Comparison of ENCODE assay signal across 8 cellular contexts in the genomic region with DNA sequence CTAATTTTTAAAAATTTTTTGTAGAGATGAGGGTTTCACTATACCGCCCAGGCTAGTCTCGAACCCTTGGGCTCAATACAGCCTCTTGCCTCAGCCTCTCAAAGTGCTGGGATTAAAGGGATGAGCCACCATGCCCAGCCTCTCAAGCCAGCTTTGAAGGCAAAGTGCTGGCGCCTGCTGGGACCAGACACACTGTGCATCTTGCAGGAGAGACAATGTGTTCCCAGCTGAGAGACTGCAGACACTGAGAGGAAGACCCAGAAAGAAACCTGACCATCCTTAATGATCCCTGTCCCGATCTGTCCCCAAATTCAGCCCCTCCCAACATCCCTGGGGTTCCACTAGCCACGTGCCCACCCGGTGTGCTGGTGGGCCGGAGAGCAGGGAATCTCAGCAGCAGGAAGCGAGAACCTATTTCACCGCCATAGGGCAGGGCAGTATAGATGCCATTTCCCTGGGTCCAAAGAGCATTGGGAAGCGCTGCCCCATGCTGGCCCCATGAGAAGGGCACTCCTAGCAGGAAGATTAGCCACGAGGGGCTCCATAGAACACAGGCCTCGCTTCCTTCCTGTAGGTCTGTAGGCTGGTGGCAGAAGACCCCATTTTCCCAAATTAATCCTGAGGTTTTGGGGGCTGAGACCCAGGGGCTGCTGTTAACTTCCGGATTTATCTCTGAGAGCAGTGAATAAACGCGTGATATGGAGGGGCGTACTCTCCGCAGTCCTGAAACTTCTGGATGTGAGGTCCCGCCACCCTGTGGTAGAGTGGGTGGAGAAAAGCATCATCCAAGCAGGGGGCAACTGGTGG. TPM values are rescaled to one million over a fixed set of nuclear protein-coding genes. Genes with fewer than 3 reads are reported as not detected.
A peak's percentile ranks its signal among the peaks of the same experiment; 100 is the strongest.
DNase-seq lines count a peak whose midpoint lies in the region; ATAC-seq, FAIRE-seq and TF ChIP-seq lines count a peak whose summit lies in the region.

No MANE protein-coding gene starts in this region.

- H2AFZ ChIP-seq in PC-3 (ENCODE audit: low read length), result peak overlapping the region; percentile 84

- H3K79me2 ChIP-seq in DOHH2 (ENCODE audit: control insufficient read depth, low read length) (peaks cover 68% of the 10 kb centered on the region), PC-3 (ENCODE audit: low read length) (peaks cover 53% of the 10 kb centered on the region)

- CTCF ChIA-PET in PC-3 (lab: Charles Lee), result interaction anchor here (0.6 to 2.2 kb wide), 2 partner anchors 62 to 84 kb away, joined by 5 to 15 read pairs; partner anchors contain the start of gene ICAM1

- intact Hi-C loops in PC-3 (cut with micrococcal nuclease), result loop anchor here (10.0 kb wide), 1 partner anchor 52 kb away; the partner anchor contains the start of gene TYK2
- intact Hi-C loops in pancreas (cut with DNase I), result no loop called here

- H3K27ac ChIP-seq in DOHH2 (ENCODE audit: low read depth, low read length) (peak overlapping the region; percentile 80), PC-3 (ENCODE audit: low read length) (no peak overlapping the region), pancreas (peak overlapping the region in 2 of 4 donors; percentile 82 to 83)

- H3K4me3 ChIP-seq in DOHH2 (ENCODE audit: low read length) (peak overlapping the region; percentile 91), PC-3 (ENCODE audit: low read length) (peak overlapping the region; percentile 84), epithelial cell of proximal tubule (ENCODE audit: low read depth, low read length) (peak overlapping the region; percentile 92), pancreas (peak overlapping the region; percentile 48 to 94 (median 80))

- 32% methylated on average over 18 of the region's 18 CpGs for WGBS in pancreas, 2 donors

- H4K20me1 ChIP-seq in DOHH2 (ENCODE audit: control insufficient read depth, insufficient read depth, low read depth, low read length), result peaks cover 18% of the 10 kb centered on the region
- peaks cover 10% of the 10 kb centered on the region for H4K20me1 ChIP-seq in PC-3 (ENCODE audit: low read length)

- peak overlapping the region; percentile 86 for H3K9ac ChIP-seq in PC-3 (ENCODE audit: low read length)

- H3K9me3 ChIP-seq in DOHH2 (ENCODE audit: control insufficient read depth, insufficient read depth, low read length) (no peaks in the 10 kb centered on the region), PC-3 (ENCODE audit: low read length) (no peaks in the 10 kb centered on the region), pancreas (no peaks in the 10 kb centered on the region)

- DNase-seq in PC-3 (no peak), epithelial cell of proximal tubule (ENCODE audit: low read depth) (no peak), pancreas (no peak), GM19240 (ENCODE audit: insufficient read length, low spot score) (no peak), cerebellum (ENCODE audit: low spot score) (no peak), NCI-H510A treated with DMSO at 0.1 percent for 48 hours (lab: John Stamatoyannopoulos, UW) (no peak), NCI-H510A (lab: John Stamatoyannopoulos, UW) (no peak)

- H3K9me2 ChIP-seq in DOHH2 (replicated peaks; ENCODE audit: control insufficient read depth, low read length) (no peaks in the 10 kb centered on the region), PC-3 (replicated peaks; ENCODE audit: low read length) (no peaks in the 10 kb centered on the region)

- ATAC-seq in PC-3, result no peak
- ATAC-seq in pancreas, result no peak

- peaks cover 28% of the 10 kb centered on the region for H3K4me1 ChIP-seq in DOHH2 (ENCODE audit: control insufficient read depth, low read length)
- H3K4me1 ChIP-seq in PC-3 (ENCODE audit: insufficient read depth, low read length), result peaks cover 22% of the 10 kb centered on the region
- peaks cover 6 to 9% (median 8%) of the 10 kb centered on the region in 3 donors for H3K4me1 ChIP-seq in pancreas

- H3F3A ChIP-seq in DOHH2 (ENCODE audit: control insufficient read depth, insufficient read depth), result no peaks in the 10 kb centered on the region; the same call in 1 of the 2 replicates
- H3F3A ChIP-seq in PC-3 (ENCODE audit: low read length, unreplicated experiment), result no peaks in the 10 kb centered on the region

- POLR2A ChIA-PET in PC-3 (lab: Charles Lee; ENCODE audit: unreplicated experiment), result interaction anchor here (0.5 to 0.6 kb wide), 2 partner anchors 10 to 61 kb away, joined by 4 read pairs; partner anchors contain the start of gene ICAM1

- peaks cover 54% of the 10 kb centered on the region for H3K36me3 ChIP-seq in DOHH2 (ENCODE audit: control insufficient read depth, low read length)
- peaks cover 27% of the 10 kb centered on the region for H3K36me3 ChIP-seq in PC-3 (ENCODE audit: low read depth, low read length)
- peaks cover 4 to 22% (median 17%) of the 10 kb centered on the region in 3 donors for H3K36me3 ChIP-seq in pancreas

- H3K27me3 ChIP-seq in DOHH2 (ENCODE audit: control insufficient read depth, low read length), result no peaks in the 10 kb centered on the region
- H3K27me3 ChIP-seq in PC-3 (ENCODE audit: low read length), result no peaks in the 10 kb centered on the region
- H3K27me3 ChIP-seq in pancreas, result no peaks in the 10 kb centered on the region

- TF ChIP-seq CTCF in DOHH2 (IDR thresholded peaks at IDR 0.05; ENCODE audit: low read depth, low read length, poor library complexity, severe bottlenecking) (no peak), PC-3 (conservative IDR thresholded peaks at IDR 0.05; ENCODE audit: low read depth, low read length) (no peak), epithelial cell of proximal tubule (conservative IDR thresholded peaks at IDR 0.05; ENCODE audit: low read depth, low read length) (no peak), pancreas (IDR thresholded peaks at IDR 0.05) (no peak)

- BruUV-seq in PC-3 (replicated peaks; lab: Mats Ljungman, UMichigan), result TSS peak; percentile 55

- H3K4me2 ChIP-seq in DOHH2 (ENCODE audit: low read length), result peak overlapping the region; percentile 91
- peak overlapping the region; percentile 96 for H3K4me2 ChIP-seq in PC-3 (ENCODE audit: low read length)

- no peak for FAIRE-seq in pancreas (lab: Jason Lieb, UNC)

RNA-seq across cellular contexts. Expression of gene RAVER1, which starts 1.0 kb away (rescaled TPM):
- 62.4 and 81.8 TPM in 2 replicates for total RNA-seq in PC-3 (2014; rRNA removed)
- total RNA-seq in epithelial cell of proximal tubule, result 29.5 and 34.1 TPM in 2 replicates
- 10 to 100 TPM in 4 of 6 donors, 1 to 10 TPM in 2; 6.0 to 17.3 (median 13.6) TPM for total RNA-seq in pancreas
- 1 to 10 TPM; 9.4 TPM for polyA plus RNA-seq in pancreas
- 6.4 TPM for total RNA-seq in cerebellum

RNA-seq across cellular contexts. Expression of gene ICAM3, which starts 7.1 kb away (rescaled TPM):
- 37.7 and 46.9 TPM in 2 replicates for total RNA-seq in PC-3 (2014; rRNA removed)
- 3.4 and 3.8 TPM in 2 replicates for total RNA-seq in epithelial cell of proximal tubule
- total RNA-seq in pancreas, result 10 to 100 TPM in 1 of 6 donors, 1 to 10 TPM in 5; 5.7 to 13.8 (median 7.1) TPM
- 1 to 10 TPM; 5.2 TPM for polyA plus RNA-seq in pancreas
- total RNA-seq in cerebellum, result 1.1 TPM

RNA-seq across cellular contexts. Expression of gene FDX2, which starts 16.5 kb away (rescaled TPM):
- total RNA-seq in PC-3 (2014; rRNA removed) (79.5 and 98.4 TPM in 2 replicates), epithelial cell of proximal tubule (48.2 and 57.6 TPM in 2 replicates), pancreas (10 to 100 TPM in 2 of 6 donors, 1 to 10 TPM in 4; 5.5 to 10.9 (median 8.7) TPM), cerebellum (13.2 TPM)
- polyA plus RNA-seq in pancreas, result 10 to 100 TPM; 25.0 to 30.3 TPM

RNA-seq across cellular contexts. Expression of gene ZGLP1, which starts 22.7 kb away (rescaled TPM):
- 1.4 and 1.8 TPM in 2 replicates for total RNA-seq in PC-3 (2014; rRNA removed)
- 0.35 and 2.4 TPM in 2 replicates for total RNA-seq in epithelial cell of proximal tubule
- total RNA-seq in pancreas, result 1 to 10 TPM in 4 of 6 donors, under 1 TPM in 2; 0.91 to 3.0 (median 1.5) TPM
- polyA plus RNA-seq in pancreas, result 10 to 100 TPM; 37.6 to 44.0 TPM
- total RNA-seq in cerebellum, result 2.4 TPM

RNA-seq across cellular contexts. Expression of gene ICAM5, which starts 42.6 kb away (rescaled TPM):
- total RNA-seq in PC-3 (2014; rRNA removed) (1.8 and 2.0 TPM in 2 replicates), epithelial cell of proximal tubule (0.14 TPM in 1 of 2 replicates, not detected in the other), pancreas (under 1 TPM in 5 of 6 donors, not detected in 1; 0.08 to 0.22 (median 0.17) TPM), cerebellum (1.6 TPM)
- polyA plus RNA-seq in pancreas, result under 1 TPM; 0.26 to 0.30 TPM
